Comparison of ENCODE assay signal across 10 cellular contexts in the genomic region with DNA sequence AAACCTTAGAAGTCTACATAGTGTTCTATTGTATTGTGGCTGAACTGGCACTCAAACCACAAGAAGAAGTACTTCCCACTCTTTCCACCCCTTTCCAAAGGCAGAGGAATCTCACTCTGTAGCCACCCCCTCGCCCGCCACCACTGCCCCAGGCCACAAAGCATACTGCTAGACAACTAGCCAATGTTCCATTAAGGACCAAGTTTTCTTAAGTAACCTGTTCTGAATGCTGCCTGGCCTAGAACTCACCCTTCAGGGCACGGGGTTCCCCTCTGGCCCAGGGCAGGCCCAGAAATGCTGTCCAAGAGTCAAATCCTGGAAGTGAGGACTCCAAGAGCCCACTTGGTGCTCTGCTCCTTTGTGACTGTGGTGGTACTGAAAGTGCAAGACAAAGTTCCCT. TPM values are rescaled to one million over a fixed set of nuclear protein-coding genes. Genes with fewer than 3 reads are reported as not detected.
"Had no signal": no experiment of that assay in that cellular context is flagged by ENCODE, and none has a peak within 500 bp of the region (broad histone marks: within the 10 kb centered on the region; RNA-seq: fewer than 3 reads in every experiment).

No MANE protein-coding gene starts in this region.

- H3K36me3 ChIP-seq: HAP-1 had no signal

- H3K4me3 ChIP-seq: GM23248, HAP-1 had no signal

- H3K36me3 Mint-ChIP-seq: IgD-negative memory B cell had no signal

- H3K27ac ChIP-seq: GM23248, HL-60 had no signal

- ATAC-seq: HCT116, HepG2 had no signal

- H3K27ac Mint-ChIP-seq: HFFc6, IgD-negative memory B cell had no signal

- H3K4me3 Mint-ChIP-seq: HFFc6, IgD-negative memory B cell had no signal

- H3K4me1 ChIP-seq: HAP-1 had no signal

- H3K4me1 Mint-ChIP-seq: IgD-negative memory B cell had no signal

- H3K9me3 ChIP-seq: HAP-1 had no signal

- DNase-seq: GM23248, GOT3, H7, HFFc6 had no signal

- FAIRE-seq: HepG2 had no signal

- H3K9ac ChIP-seq: GM23248 had no signal

RNA-seq across cellular contexts. Expression of a gene that starts 15.7 kb away (rescaled TPM):
- total RNA-seq: HepG2, HT1080 had no signal
